9 cellular contexts compared by ENCODE assay signal in genomic region chr1:1435911-1436633, GRCh38. TPM values are rescaled to one million over a fixed set of nuclear protein-coding genes. Genes with fewer than 3 reads are reported as not detected.
A peak's percentile ranks its signal among the peaks of the same experiment; 100 is the strongest.
DNase-seq lines count a peak whose midpoint lies in the region; ATAC-seq lines count a peak whose summit lies in the region.
"Had no signal": no experiment of that assay in that cellular context is flagged by ENCODE, and none has a peak within 500 bp of the region (broad histone marks: within the 10 kb centered on the region; RNA-seq: fewer than 3 reads in every experiment).

No MANE protein-coding gene starts in this region.

- H3K4me1 ChIP-seq in HAP-1, result peaks cover 27% of the 10 kb centered on the region
- peaks cover 57 to 64% of the 10 kb centered on the region in 2 donors for H3K4me1 ChIP-seq in duodenal mucosa (ENCODE audit: control insufficient read depth in 1 of 2, insufficient read depth in 2 of 2, low read length in 2 of 2)
- peaks cover 83% of the 10 kb centered on the region for H3K4me1 ChIP-seq in mucosa of stomach (ENCODE audit: control insufficient read depth, insufficient read depth, low read length)

- H3K9ac ChIP-seq in duodenal mucosa (ENCODE audit: low read depth in 1 of 2, low read length in 2 of 2) (peak overlapping the region; percentile 33 to 38), mucosa of stomach (ENCODE audit: low read length) (peak overlapping the region; percentile 72)
- H3K9ac ChIP-seq: KMS-11 had no signal

- H3K27me3 ChIP-seq in HAP-1 (ENCODE audit: low read depth) (no peaks in the 10 kb centered on the region), duodenal mucosa (ENCODE audit: control insufficient read depth in 1 of 2, insufficient read depth in 2 of 2, low read length in 2 of 2) (peaks cover 6 to 9% of the 10 kb centered on the region in 2 donors), mucosa of stomach (ENCODE audit: control insufficient read depth, insufficient read depth, low read length) (no peaks in the 10 kb centered on the region)

- H3K36me3 ChIP-seq in HAP-1 (replicated peaks), result peaks cover 7% of the 10 kb centered on the region
- no peaks in the 10 kb centered on the region for H3K36me3 ChIP-seq in duodenal mucosa (ENCODE audit: control insufficient read depth in 1 of 2, insufficient read depth in 2 of 2, low read length in 2 of 2)
- H3K36me3 ChIP-seq in mucosa of stomach (ENCODE audit: control insufficient read depth, insufficient read depth, low read length), result no peaks in the 10 kb centered on the region

- no peaks in the 10 kb centered on the region for H3K9me3 ChIP-seq in HAP-1
- H3K9me3 ChIP-seq in duodenal mucosa (ENCODE audit: control insufficient read depth in 1 of 2, low read length in 2 of 2), result no peaks in the 10 kb centered on the region
- no peaks in the 10 kb centered on the region for H3K9me3 ChIP-seq in mucosa of stomach (ENCODE audit: control insufficient read depth, low read length)

- H3K4me3 ChIP-seq in HAP-1 (peak overlapping the region; percentile 56), duodenal mucosa (ENCODE audit: low read depth in 1 of 2, low read length in 2 of 2) (peak overlapping the region; percentile 40 to 47), mucosa of stomach (ENCODE audit: low read length) (peak overlapping the region; percentile 41)

- ATAC-seq in GM18909 (IDR thresholded peaks at IDR 0.05; ENCODE audit: poor library complexity, unreplicated experiment) (no peak), HG02870 (IDR thresholded peaks at IDR 0.05; ENCODE audit: unreplicated experiment) (no peak)

- DNase-seq in 8988T, result peak; percentile 79
- DNase-seq in HAP-1 (ENCODE audit: low spot score in 2 of 2), result no peak
- DNase-seq in H4 (ENCODE audit: low spot score), result no peak
- no peak for DNase-seq in midbrain (lab: John Stamatoyannopoulos, UW)

- H3K27ac ChIP-seq in duodenal mucosa (ENCODE audit: low read depth, low read length), result no peak overlapping the region
- H3K27ac ChIP-seq: KMS-11 had no signal

- in situ Hi-C loops in HAP-1 (cut with MboI; ENCODE audit: low sequenced_read_pairs), result loop anchor here (5.0 kb wide), 1 partner anchor 34 kb away; no protein-coding TSS in a partner anchor

RNA-seq across cellular contexts. Expression of gene VWA1, which starts 0.6 kb away (rescaled TPM):
- total RNA-seq in H4 (2014; rRNA removed; shearing (Covaris generic)), result 0.04 TPM in 1 of 2 replicates, not detected in the other

RNA-seq across cellular contexts. Expression of gene ATAD3C, which starts 13.4 kb away (rescaled TPM):
- not detected in 2 replicates for total RNA-seq in H4 (2014; rRNA removed; shearing (Covaris generic))

RNA-seq across cellular contexts. Expression of gene ANKRD65, which starts 15.0 kb away (rescaled TPM):
- not detected in 2 replicates for total RNA-seq in H4 (2014; rRNA removed; shearing (Covaris generic))

RNA-seq across cellular contexts. Expression of gene MRPL20, which starts 29.0 kb away (rescaled TPM):
- total RNA-seq in H4 (2014; rRNA removed; shearing (Covaris generic)), result 243 and 264 TPM in 2 replicates

RNA-seq across cellular contexts. Expression of gene ATAD3B, which starts 35.5 kb away (rescaled TPM):
- total RNA-seq in H4 (2014; rRNA removed; shearing (Covaris generic)), result 4.4 and 5.7 TPM in 2 replicates
